ENCODE assay signal across 22 cellular contexts in genomic region chr22:38402204-38402603, GRCh38. TPM values are rescaled to one million over a fixed set of nuclear protein-coding genes. Genes with fewer than 3 reads are reported as not detected.
A peak's percentile ranks its signal among the peaks of the same experiment; 100 is the strongest.
DNase-seq lines count a peak whose midpoint lies in the region; ATAC-seq, FAIRE-seq and TF ChIP-seq lines count a peak whose summit lies in the region.
"Had no signal": no experiment of that assay in that cellular context is flagged by ENCODE, and none has a peak within 500 bp of the region (broad histone marks: within the 10 kb centered on the region; RNA-seq: fewer than 3 reads in every experiment).

No MANE protein-coding gene starts in this region.

- H3K18ac ChIP-seq in neuronal stem cell (ENCODE audit: low read length), result peak overlapping the region; percentile 13

- BruUV-seq in K562 (replicated peaks; lab: Mats Ljungman, UMichigan), result no TSS peak

- ATAC-seq in K562 (no peak), psoas muscle (no peak), HG02642 (IDR thresholded peaks at IDR 0.05; ENCODE audit: poor library complexity, unreplicated experiment) (no peak)
- ATAC-seq: CD8-positive, alpha-beta T cell had no signal

- H3K79me2 ChIP-seq in K562 (ENCODE audit: control insufficient read depth, insufficient read depth, low read length), result peaks cover 6% of the 10 kb centered on the region

- H3K9me3 ChIP-seq in K562 (replicated peaks; ENCODE audit: control insufficient read depth, insufficient read depth, low read depth, low read length) (no peaks in the 10 kb centered on the region), neuronal stem cell (replicated peaks in 1 of 2; ENCODE audit: control insufficient read depth in 2 of 2, insufficient read depth in 1 of 2, low read depth in 1 of 2, low read length in 2 of 2) (no peaks in the 10 kb centered on the region), psoas muscle (no peaks in the 10 kb centered on the region)
- H3K9me3 ChIP-seq: SJSA1 had no signal

- no peak overlapping the region for H2BK12ac ChIP-seq in neuronal stem cell (ENCODE audit: low read length)

- no peaks in the 10 kb centered on the region for H3K9me3 Mint-ChIP-seq in mesothelial cell of epicardium
- H3K9me3 Mint-ChIP-seq: CD8-positive, alpha-beta T cell had no signal

- no peak overlapping the region for H2BK5ac ChIP-seq in neuronal stem cell (ENCODE audit: low read length)

- H3K36me3 ChIP-seq in K562 (ENCODE audit: control insufficient read depth, insufficient read depth, low read length) (no peaks in the 10 kb centered on the region), neuronal stem cell (replicated peaks in 1 of 2; ENCODE audit: control insufficient read depth in 2 of 2, insufficient read depth in 2 of 2, low read length in 2 of 2) (no peaks in the 10 kb centered on the region), psoas muscle (ENCODE audit: insufficient read depth in 1 of 2, low read depth in 1 of 2) (no peaks in the 10 kb centered on the region)
- H3K36me3 ChIP-seq: SJSA1 had no signal

- H3K14ac ChIP-seq in neuronal stem cell (ENCODE audit: low read length), result no peak overlapping the region

- no peaks in the 10 kb centered on the region for H3K79me1 ChIP-seq in neuronal stem cell (ENCODE audit: low read depth, low read length)

- H4K20me1 ChIP-seq in K562 (replicated peaks; ENCODE audit: control insufficient read depth, insufficient read depth, low read length), result no peaks in the 10 kb centered on the region

- H3K4me1 ChIP-seq in K562 (replicated peaks in 1 of 2; ENCODE audit: control insufficient read depth in 2 of 2, insufficient read depth in 2 of 2, low read length in 2 of 2) (peaks cover 0 to 9% of the 10 kb centered on the region in 2 experiments; a peak in 3 of 5 replicates), neuronal stem cell (ENCODE audit: control insufficient read depth in 2 of 2, insufficient read depth in 1 of 2, low read depth in 1 of 2, low read length in 2 of 2) (peaks cover 7 to 25% of the 10 kb centered on the region in 2 donors), psoas muscle (no peaks in the 10 kb centered on the region)
- H3K4me1 ChIP-seq: SJSA1 had no signal

- H4K91ac ChIP-seq in neuronal stem cell (ENCODE audit: low read depth, low read length, poor library complexity), result no peak overlapping the region

- TF ChIP-seq POLR2A in K562 (conservative IDR thresholded peaks at IDR 0.05), result no peak

- DNase-seq in COLO668 (lab: John Stamatoyannopoulos, UW; ENCODE audit: unreplicated experiment) (peak; percentile 26), HEK293T (ENCODE audit: extremely low spot score) (peak; percentile 11), K562 (ENCODE audit: extremely low read depth in 1 of 4, low spot score in 3 of 4) (no peak), neuronal stem cell (ENCODE audit: low spot score) (no peak), psoas muscle (no peak), mesothelial cell of epicardium (ENCODE audit: low spot score in 2 of 2, unreplicated experiment in 2 of 2) (no peak), epidermal melanocyte (ENCODE audit: insufficient read length, low spot score) (no peak)
- DNase-seq: AML-193; C1 segment of cervical spinal cord; Calu3; CD8-positive, alpha-beta T cell; DMS79; HCEC 1CT; NCI-H1694 treated with DMSO at 0.1 percent for 48 hours; NCI-H446 treated with DMSO at 0.1 percent for 48 hours; NCI-H526 treated with DMSO at 0.1 percent for 48 hours; T-helper 1 cell had no signal

- H3K4me3 ChIP-seq in K562 (no peak overlapping the region), neuronal stem cell (ENCODE audit: low read length in 2 of 2) (no peak overlapping the region), psoas muscle (no peak overlapping the region)
- H3K4me3 ChIP-seq: SJSA1 had no signal

- no peak overlapping the region for H3K27ac ChIP-seq in K562 (ENCODE audit: extremely low read depth, low read depth, low read length)
- H3K27ac ChIP-seq in neuronal stem cell (replicated peaks; ENCODE audit: low read length), result no peak overlapping the region
- no peak overlapping the region for H3K27ac ChIP-seq in psoas muscle
- H3K27ac ChIP-seq: SJSA1 had no signal

- H2BK120ac ChIP-seq in neuronal stem cell (ENCODE audit: low read depth, low read length), result no peak overlapping the region

- no peak overlapping the region for H3K4ac ChIP-seq in neuronal stem cell (ENCODE audit: low read length)

- H2AFZ ChIP-seq in K562 (ENCODE audit: low read depth, low read length) (no peak overlapping the region), neuronal stem cell (ENCODE audit: low read length) (no peak overlapping the region)

- no peak for TF ChIP-seq EP300 in K562 (IDR thresholded peaks at IDR 0.05; ENCODE audit: low read length)

- H3K23ac ChIP-seq in neuronal stem cell (ENCODE audit: low read depth, low read length, poor library complexity), result no peak overlapping the region

- TF ChIP-seq RAD21 in K562 (CRISPR knock-in tag; conservative IDR thresholded peaks at IDR 0.05 in 1 of 2, IDR thresholded peaks at IDR 0.05 in 1 of 2), result no peak

- H3K27me3 Mint-ChIP-seq in mesothelial cell of epicardium (ENCODE audit: low read depth), result peaks cover 2% of the 10 kb centered on the region

- no peaks in the 10 kb centered on the region for H3K36me3 Mint-ChIP-seq in mesothelial cell of epicardium
- H3K36me3 Mint-ChIP-seq: CD8-positive, alpha-beta T cell had no signal

- no peaks in the 10 kb centered on the region for H3K27me3 ChIP-seq in K562 (ENCODE audit: control insufficient read depth in 2 of 2, insufficient read depth in 2 of 2, low read length in 2 of 2)
- no peaks in the 10 kb centered on the region for H3K27me3 ChIP-seq in neuronal stem cell (ENCODE audit: control insufficient read depth in 3 of 3, insufficient read depth in 3 of 3, low read depth in 1 of 3, low read length in 3 of 3)
- H3K27me3 ChIP-seq in psoas muscle (ENCODE audit: insufficient read depth in 3 of 3, low read length in 2 of 3), result no peaks in the 10 kb centered on the region

- FAIRE-seq in K562 (lab: Jason Lieb, UNC), result no peak
- FAIRE-seq: HTR-8/SVneo had no signal

- no peak overlapping the region for H3K4me3 Mint-ChIP-seq in mesothelial cell of epicardium
- H3K4me3 Mint-ChIP-seq: CD8-positive, alpha-beta T cell had no signal

- no peak overlapping the region for H2BK15ac ChIP-seq in neuronal stem cell (ENCODE audit: low read length)

- H3K4me2 ChIP-seq in K562 (ENCODE audit: insufficient read depth, low read length) (no peak overlapping the region), neuronal stem cell (ENCODE audit: insufficient read depth, low read length, poor library complexity, severe bottlenecking) (no peak overlapping the region)

- no peak overlapping the region for H3K27ac Mint-ChIP-seq in mesothelial cell of epicardium
- H3K27ac Mint-ChIP-seq: CD8-positive, alpha-beta T cell had no signal

- no peak overlapping the region for H4K8ac ChIP-seq in neuronal stem cell (ENCODE audit: low read depth, low read length)

- CTCF ChIA-PET in HEK293T (lab: Yijun Ruan, JAX) (interaction anchor here (1.1 to 1.8 kb wide), 2 partner anchors 9 to 11 kb away, joined by 3 to 10 read pairs; no protein-coding TSS in a partner anchor), K562 (lab: Yijun Ruan, JAX; ENCODE audit: low intra/inter-chr PET ratio) (no interaction called here)

- H3K9ac ChIP-seq in K562 (ENCODE audit: insufficient read depth in 1 of 2, low read depth in 2 of 2, low read length in 2 of 2) (peak overlapping the region in 1 of 2 experiments; percentile 45; a peak in 1 of 4 replicates), neuronal stem cell (ENCODE audit: low read depth, low read length, poor library complexity) (no peak overlapping the region)

- intact Hi-C loops in K562 (cut with micrococcal nuclease), result no loop called here
- intact Hi-C loops in psoas muscle (cut with DNase I), result no loop called here

- 76% methylated on average over 9 of the region's 12 CpGs for WGBS in K562 (ENCODE audit: insufficient coverage, low coverage, missing lambda C conversion rate)
- no CpG with 5 or more reads among the region's 12 CpGs for WGBS in neuronal stem cell (ENCODE audit: extremely low coverage in 2 of 2, insufficient read length in 2 of 2, insufficient replicate concordance in 1 of 2), 2 donors
- WGBS in psoas muscle, 3 donors, result 74 to 81% (median 78%) methylated on average over 12 of the region's 12 CpGs

- H2AK5ac ChIP-seq in neuronal stem cell (ENCODE audit: low read depth, low read length), result no peak overlapping the region

- TF ChIP-seq CTCF in K562 (IDR thresholded peaks at IDR 0.05 in 2 of 3, conservative IDR thresholded peaks at IDR 0.05 in 1 of 3; ENCODE audit: insufficient read depth in 2 of 3, low read depth in 1 of 3, low read length in 3 of 3), result no peak
- no peak for TF ChIP-seq CTCF in psoas muscle (IDR thresholded peaks at IDR 0.05)
- TF ChIP-seq CTCF in mesothelial cell of epicardium (IDR thresholded peaks at IDR 0.05; ENCODE audit: unreplicated experiment), result no peak

- no peaks in the 10 kb centered on the region for H3K9me1 ChIP-seq in K562 (ENCODE audit: control insufficient read depth, insufficient read depth, low read length)

- peaks cover 18% of the 10 kb centered on the region for H3K4me1 Mint-ChIP-seq in mesothelial cell of epicardium

- in situ Hi-C loops in K562 (cut with MboI), result no loop called here

- POLR2A ChIA-PET in HEK293T (lab: Yijun Ruan, JAX), result interaction anchor here (1.1 to 2.7 kb wide), 2 partner anchors 19 to 168 kb away, joined by 4 to 10 read pairs; partner anchors contain the start of gene DMC1
- POLR2A ChIA-PET in K562 (lab: Yijun Ruan, JAX), result interaction anchor here (0.5 kb wide), 1 partner anchor 105 kb away, joined by 3 read pairs; no protein-coding TSS in a partner anchor

RNA-seq across cellular contexts. Expression of gene KCNJ4, which starts 52.8 kb away (rescaled TPM):
- 0.23 TPM in 1 of 2 replicates, not detected in the other for total RNA-seq in K562 (2011; cell fraction: chromatin; rRNA removed; ENCODE audit: low replicate concordance)
- 0.26 and 0.33 TPM in 2 replicates for total RNA-seq in K562 (2011; cell fraction: nucleolus; rRNA removed)
- total RNA-seq in K562 (2011; cell fraction: nucleoplasm; rRNA removed), result not detected in 2 replicates
- total RNA-seq in K562 (2014; rRNA removed), result 0.09 and 0.41 TPM in 2 replicates
- not detected in 2 replicates for total RNA-seq in K562 (2014; rRNA removed; fragmentation: Illumina TruSeq; extraction: Trizol)
- total RNA-seq in K562 (2015; rRNA removed; fragmentation: Illumina TruSeq; extraction: Trizol), result not detected in 2 replicates
- 0.13 and 0.55 TPM in 2 replicates for total RNA-seq in K562 (2021)
- 0.07 and 0.18 TPM in 2 replicates for polyA plus RNA-seq in K562 (2011; rRNA removed)
- polyA plus RNA-seq in K562 (2011; cell fraction: cytosol; rRNA removed), result 0.13 and 0.24 TPM in 2 replicates
- 0.10 TPM in 2 replicates for polyA plus RNA-seq in K562 (2011; cell fraction: nucleus; rRNA removed)
- 0.07 and 0.15 TPM in 2 replicates for polyA plus RNA-seq in K562 (2012)
- 0.07 and 0.28 TPM in 2 replicates for polyA plus RNA-seq in K562 (2014; fragmentation: Illumina TruSeq; extraction: Trizol)
- not detected for polyA plus RNA-seq in K562 (2014; fragmentation: Nextera tagmentation; extraction: Ambion mirVana)
- 0.20 and 0.27 TPM in 2 replicates for polyA plus RNA-seq in K562 (2014; rRNA removed)
- polyA minus RNA-seq in K562 (2011; rRNA and poly(A)+ RNA removed), result 0.09 TPM in 1 of 2 replicates, not detected in the other
- 0.38 TPM in 1 of 2 replicates, not detected in the other for polyA minus RNA-seq in K562 (2011; cell fraction: cytosol; rRNA and poly(A)+ RNA removed)
- 0.22 TPM in 1 of 2 replicates, not detected in the other for polyA minus RNA-seq in K562 (2011; cell fraction: nucleus; rRNA and poly(A)+ RNA removed)
- 6.0 TPM for polyA plus RNA-seq in neuronal stem cell (2013, experiment 1 of 2)
- polyA plus RNA-seq in neuronal stem cell (2013, experiment 2 of 2), result 5.6 TPM
- total RNA-seq in psoas muscle, result not detected
- polyA plus RNA-seq in psoas muscle, result under 1 TPM in 1 of 3 donors, not detected in 2; 0.01 TPM
- 2.5 to 2.8 TPM (median 2.6 TPM) in 3 replicates for total RNA-seq in mesothelial cell of epicardium
- total RNA-seq: A172; Calu3; CD8-positive, alpha-beta T cell; SJSA1 had no signal
- polyA plus RNA-seq: AG04450 had no signal

Comparison
In these comparisons a context has a peak if more than half of its experiments do, and no peak if none do; other contexts are left out.
1. DNase-seq: peak in COLO668 (single experiment) and HEK293T (single experiment); none in K562 (0 of 4), neuronal stem cell (single experiment), psoas muscle (0 of 2), mesothelial cell of epicardium (0 of 2) and epidermal melanocyte (single experiment).